20 cellular contexts compared by ENCODE assay signal in the genomic region with DNA sequence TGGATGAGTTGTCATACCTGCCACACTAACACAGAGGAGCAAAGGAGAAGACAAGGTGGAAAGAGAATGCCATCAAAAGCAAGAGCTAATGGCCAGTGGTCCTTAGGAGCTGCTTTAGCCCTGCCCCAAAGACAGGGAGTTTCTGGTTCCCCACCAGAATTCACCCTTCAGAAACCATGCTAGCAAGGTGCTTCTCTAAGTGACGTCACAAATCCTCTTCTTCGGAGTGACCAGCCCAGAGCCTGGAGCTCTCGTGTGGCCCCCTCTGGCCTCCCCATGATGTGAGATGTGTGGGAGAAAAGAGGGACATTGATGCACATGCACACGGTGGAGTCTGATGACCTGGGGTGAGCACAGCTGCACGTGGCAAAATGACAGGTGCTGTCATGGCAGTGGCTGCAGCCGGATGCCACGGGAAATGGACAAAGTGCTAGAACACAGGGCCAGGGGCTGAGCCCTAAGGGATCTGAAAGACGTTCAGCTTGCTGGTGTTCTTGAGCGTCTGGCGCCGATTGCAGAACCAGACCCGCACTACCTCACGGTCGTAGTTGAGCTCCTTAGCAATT. TPM values are rescaled to one million over a fixed set of nuclear protein-coding genes. Genes with fewer than 3 reads are reported as not detected.
DNase-seq lines count a peak whose midpoint lies in the region; FAIRE-seq and TF ChIP-seq lines count a peak whose summit lies in the region.
"Had no signal": no experiment of that assay in that cellular context is flagged by ENCODE, and none has a peak within 500 bp of the region (broad histone marks: within the 10 kb centered on the region; RNA-seq: fewer than 3 reads in every experiment).

No MANE protein-coding gene starts in this region.

- H3K36me3 ChIP-seq in H7 (replicated peaks; ENCODE audit: control insufficient read depth, insufficient read depth, low read length) (no peaks in the 10 kb centered on the region; the same call in 1 of the 2 replicates), SJCRH30 (no peaks in the 10 kb centered on the region), tibial artery (peaks cover 29 to 55% (median 31%) of the 10 kb centered on the region in 3 donors), small intestine (ENCODE audit: control insufficient read depth in 2 of 2, insufficient read depth in 2 of 2, low read length in 2 of 2) (no peaks in the 10 kb centered on the region)
- H3K36me3 ChIP-seq: BE2C had no signal

- H3K4me1 ChIP-seq in SJCRH30 (peaks cover 61% of the 10 kb centered on the region), tibial artery (no peaks in the 10 kb centered on the region), small intestine (ENCODE audit: control insufficient read depth in 2 of 2, insufficient read depth in 1 of 2, low read depth in 1 of 2, low read length in 1 of 2) (peaks cover 0 to 2% of the 10 kb centered on the region in 2 donors)
- H3K4me1 ChIP-seq: A549, BE2C had no signal

- H3K9me3 ChIP-seq in SJCRH30 (replicated peaks) (no peaks in the 10 kb centered on the region), tibial artery (no peaks in the 10 kb centered on the region), small intestine (ENCODE audit: control insufficient read depth, low read depth) (no peaks in the 10 kb centered on the region)
- H3K9me3 ChIP-seq: A549, BE2C had no signal

- peak; percentile 7 for DNase-seq in H7
- peak; percentile 32 to 59 for DNase-seq in SJCRH30
- DNase-seq in myocyte (ENCODE audit: low read depth) = peak; percentile 53
- DNase-seq in foreskin fibroblast = no peak
- no peak for DNase-seq in tibial artery
- DNase-seq in small intestine = no peak
- no peak for DNase-seq in activated naive CD4-positive, alpha-beta T cell treated with anti-CD3 and anti-CD28 coated beads, Interleukin-2, amount 50 U/mL, for 16 hours
- DNase-seq: BE2C; CD8-positive, alpha-beta T cell; COR-L47; DND-41; GDM1; HCEC 1CT; HFFc6 had no signal

- 87 to 93% (median 93%) methylated on average over 14 of the region's 14 CpGs for WGBS in small intestine, 3 donors

- H3K4me3 ChIP-seq in H7 (ENCODE audit: insufficient read depth, low read depth, low read length) (no peak overlapping the region), SJCRH30 (no peak overlapping the region), foreskin fibroblast (ENCODE audit: low read depth in 1 of 2, low read length in 2 of 2) (no peak overlapping the region), tibial artery (no peak overlapping the region), small intestine (ENCODE audit: low read depth in 1 of 2, low read length in 2 of 2) (no peak overlapping the region)
- H3K4me3 ChIP-seq: A549 had no signal

- TF ChIP-seq CTCF in foreskin fibroblast (IDR thresholded peaks at IDR 0.05; ENCODE audit: low read depth, low read length) (no peak), tibial artery (IDR thresholded peaks at IDR 0.05) (no peak)

- intact Hi-C loops in tibial artery (cut with DNase I; ENCODE audit: low total_unique reads) = no loop called here

- no peak for FAIRE-seq in small intestine (lab: Jason Lieb, UNC)
- FAIRE-seq: A549, D721Med, GM12892, H1 had no signal

- no peak overlapping the region for H3K27ac ChIP-seq in SJCRH30
- H3K27ac ChIP-seq in tibial artery = no peak overlapping the region
- H3K27ac ChIP-seq in small intestine (ENCODE audit: low read depth in 1 of 2, low read length in 1 of 2) = no peak overlapping the region
- H3K27ac ChIP-seq: A549, C4-2B, HL-60 had no signal

- no peaks in the 10 kb centered on the region for H3K27me3 ChIP-seq in H7 (ENCODE audit: control insufficient read depth, insufficient read depth, low read length)
- H3K27me3 ChIP-seq in SJCRH30 = no peaks in the 10 kb centered on the region
- no peaks in the 10 kb centered on the region for H3K27me3 ChIP-seq in tibial artery
- no peaks in the 10 kb centered on the region for H3K27me3 ChIP-seq in small intestine (ENCODE audit: control insufficient read depth in 2 of 2, insufficient read depth in 2 of 2, low read length in 2 of 2)
- H3K27me3 ChIP-seq: BE2C had no signal

RNA-seq across cellular contexts. Expression of a gene that starts 16.9 kb away (rescaled TPM):
- 11.8 and 16.0 TPM in 2 replicates for total RNA-seq in H7 (2014; rRNA removed; shearing (Covaris generic))
- 22.2 and 24.1 TPM in 2 replicates for total RNA-seq in SJCRH30 (2014; rRNA removed; shearing (Covaris generic))
- 15.2 and 17.2 TPM in 2 replicates for total RNA-seq in myocyte
- polyA plus RNA-seq in myocyte (2012) = 25.8 TPM
- polyA plus RNA-seq in small intestine = 10 to 100 TPM in 1 of 3 donors, 1 to 10 TPM in 2; 8.6 to 17.4 (median 9.8) TPM

RNA-seq across cellular contexts. Expression of a gene that starts 28.0 kb away (rescaled TPM):
- 8.3 and 11.8 TPM in 2 replicates for total RNA-seq in H7 (2014; rRNA removed; shearing (Covaris generic))
- 1.5 and 2.5 TPM in 2 replicates for total RNA-seq in SJCRH30 (2014; rRNA removed; shearing (Covaris generic))
- total RNA-seq in myocyte = 5.1 and 5.3 TPM in 2 replicates
- polyA plus RNA-seq in myocyte (2012) = 4.1 TPM
- polyA plus RNA-seq in small intestine = 1 to 10 TPM in 2 of 3 donors, under 1 TPM in 1; 0.22 to 4.5 (median 2.4) TPM

RNA-seq across cellular contexts. Expression of a gene that starts 48.8 kb away (rescaled TPM):
- total RNA-seq in H7 (2014; rRNA removed; shearing (Covaris generic)) = 47.1 and 56.8 TPM in 2 replicates
- total RNA-seq in SJCRH30 (2014; rRNA removed; shearing (Covaris generic)) = 236 and 239 TPM in 2 replicates
- 166 and 178 TPM in 2 replicates for total RNA-seq in myocyte
- 179 TPM for polyA plus RNA-seq in myocyte (2012)
- polyA plus RNA-seq in small intestine = 100 to 1,000 TPM; 325 to 498 (median 473) TPM

Comparison
In these comparisons a context has a peak if more than half of its experiments do, and no peak if none do; other contexts are left out.
1. DNase-seq: peak in H7 (single experiment), SJCRH30 (2 of 2) and myocyte (single experiment); none in foreskin fibroblast (0 of 2), tibial artery (0 of 2), small intestine (single experiment) and activated naive CD4-positive, alpha-beta T cell treated with anti-CD3 and anti-CD28 coated beads, Interleukin-2, amount 50 U/mL, for 16 hours (single experiment).